28 cellular contexts compared by ENCODE assay signal in the genomic region with DNA sequence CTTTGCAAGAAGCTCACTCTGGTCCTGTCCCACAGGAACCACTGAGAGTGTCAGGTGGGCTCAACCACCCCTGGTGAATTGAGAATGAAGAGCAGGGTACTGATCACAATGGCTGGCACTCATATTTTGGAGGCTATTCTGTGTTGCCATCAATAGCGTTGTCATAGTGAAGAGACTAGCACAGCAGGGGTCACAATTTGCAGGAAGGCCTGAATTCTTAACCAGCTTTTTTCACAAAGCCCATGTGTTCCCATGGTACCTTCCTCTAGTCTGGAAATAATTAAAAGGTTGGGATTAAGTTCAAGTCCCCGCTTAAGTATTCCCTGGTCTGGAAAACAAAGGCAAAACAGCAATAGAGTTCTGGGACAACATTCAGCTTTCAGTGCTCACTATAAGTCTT.
A peak's percentile ranks its signal among the peaks of the same experiment; 100 is the strongest.
DNase-seq lines count a peak whose midpoint lies in the region; ATAC-seq, FAIRE-seq and TF ChIP-seq lines count a peak whose summit lies in the region.
"Had no signal": no experiment of that assay in that cellular context is flagged by ENCODE, and none has a peak within 500 bp of the region (broad histone marks: within the 10 kb centered on the region; RNA-seq: fewer than 3 reads in every experiment).

No MANE protein-coding gene starts in this region.

- no peak overlapping the region for H2BK20ac ChIP-seq in H9 (ENCODE audit: low read depth, low read length, poor library complexity, severe bottlenecking)

- FAIRE-seq in D721Med (lab: Jason Lieb, UNC) = no peak
- FAIRE-seq: colon, H54 had no signal

- no peak overlapping the region for H3K4me2 ChIP-seq in H9 (ENCODE audit: insufficient read depth, insufficient read length, low read length)

- H3K4me1 Mint-ChIP-seq in H9 (peaks cover 22 to 25% of the 10 kb centered on the region in 2 experiments), osteocyte (ENCODE audit: unreplicated experiment) (peaks cover 10% of the 10 kb centered on the region)
- H3K4me1 Mint-ChIP-seq: activated CD8-positive, alpha-beta memory T cell treated with anti-CD3 and anti-CD28 coated beads, Interleukin-2, amount 10 ng/mL, durations not matched to agents 7 days and 5 days had no signal

- no peak overlapping the region for H2BK5ac ChIP-seq in H9 (ENCODE audit: insufficient read length, low read length)

- no peak overlapping the region for H2AFZ ChIP-seq in H9 (ENCODE audit: low read length)

- H3K14ac ChIP-seq in H9 (ENCODE audit: insufficient read depth, low read length) = no peak overlapping the region; the same call in 1 of the 2 replicates

- no peak for ATAC-seq in left lobe of liver
- ATAC-seq: activated CD8-positive, alpha-beta memory T cell treated with anti-CD3 and anti-CD28 coated beads, Interleukin-2, amount 10 ng/mL, durations not matched to agents 7 days and 5 days; activated T-cell treated with anti-CD3 and anti-CD28 coated beads, Interleukin-2, amount 50 U/mL, for 72 hours; left cardiac atrium had no signal

- no peaks in the 10 kb centered on the region for H3K4me1 ChIP-seq in H9 (ENCODE audit: insufficient read depth, low read length)
- H3K4me1 ChIP-seq in NT2/D1 (ENCODE audit: insufficient read depth, insufficient read length) = no peaks in the 10 kb centered on the region
- H3K4me1 ChIP-seq: adrenal gland, breast epithelium, thyroid gland had no signal

- H2BK120ac ChIP-seq in H9 (ENCODE audit: low read depth, low read length, poor library complexity, severe bottlenecking) = no peak overlapping the region

- no CpG with 5 or more reads among the region's 2 CpGs for WGBS in H9 (ENCODE audit: extremely low coverage, insufficient read length, low lambda C conversion rate)

- H3K9me3 ChIP-seq in H9 (ENCODE audit: control insufficient read depth, low read depth, low read length) (no peaks in the 10 kb centered on the region), NT2/D1 (ENCODE audit: insufficient read depth, low read length) (no peaks in the 10 kb centered on the region)
- H3K9me3 ChIP-seq: adrenal gland, breast epithelium, thyroid gland had no signal

- H3K27ac Mint-ChIP-seq in H9 (peak overlapping the region in 2 of 3 experiments; percentile 71 to 73; a peak in 3 of 7 replicates), osteocyte (ENCODE audit: unreplicated experiment) (peak overlapping the region; percentile 58)
- H3K27ac Mint-ChIP-seq: activated CD8-positive, alpha-beta memory T cell treated with anti-CD3 and anti-CD28 coated beads, Interleukin-2, amount 10 ng/mL, durations not matched to agents 7 days and 5 days; activated naive CD4-positive, alpha-beta T cell treated with anti-CD3 and anti-CD28 coated beads for 36 hours; activated T-cell treated with anti-CD3 and anti-CD28 coated beads, Interleukin-2, amount 50 U/mL, for 72 hours; stimulated activated naive CD8-positive, alpha-beta T cell treated with anti-CD3 and anti-CD28 coated beads, Interleukin-15, Interleukin-2, amounts not matched to agents 100 ng/mL and 50 ng/mL, for 24 hours; T-helper 2 cell treated with Interferon-gamma antibody and Interleukin-4, amounts not matched to agents 5 μg/mL and 100 μg/mL, for 36 hours had no signal

- H3K27me3 Mint-ChIP-seq in H9 (ENCODE audit: low read depth) = no peaks in the 10 kb centered on the region
- H3K27me3 Mint-ChIP-seq in osteocyte (ENCODE audit: unreplicated experiment) = no peaks in the 10 kb centered on the region
- H3K27me3 Mint-ChIP-seq: activated CD8-positive, alpha-beta memory T cell treated with anti-CD3 and anti-CD28 coated beads, Interleukin-2, amount 10 ng/mL, durations not matched to agents 7 days and 5 days; stimulated activated naive CD8-positive, alpha-beta T cell treated with anti-CD3 and anti-CD28 coated beads, Interleukin-15, Interleukin-2, amounts not matched to agents 100 ng/mL and 50 ng/mL, for 24 hours had no signal

- H3K23ac ChIP-seq in H9 (ENCODE audit: insufficient read length, low read depth, low read length) = no peak overlapping the region

- H3K4ac ChIP-seq in H9 (ENCODE audit: low read depth, low read length) = no peak overlapping the region

- H3K9ac ChIP-seq in H9 (ENCODE audit: extremely low read depth, insufficient read length, low read length) (no peak overlapping the region), NT2/D1 (ENCODE audit: insufficient read length, low read depth) (no peak overlapping the region)

- no peaks in the 10 kb centered on the region for H3K79me1 ChIP-seq in H9 (ENCODE audit: insufficient read depth, low read depth, low read length, poor library complexity, severe bottlenecking)

- H4K8ac ChIP-seq in H9 (replicated peaks; ENCODE audit: insufficient read length, low read depth, low read length) = no peak overlapping the region

- H3K9me3 Mint-ChIP-seq in H9 (peaks cover 0 to 2% of the 10 kb centered on the region in 2 experiments; a peak in 1 of 5 replicates), osteocyte (ENCODE audit: unreplicated experiment) (no peaks in the 10 kb centered on the region)

- H3K18ac ChIP-seq in H9 (ENCODE audit: insufficient read length, low read depth, low read length) = peak overlapping the region; percentile 64

- TF ChIP-seq CTCF in H9 (conservative IDR thresholded peaks at IDR 0.05) (no peak), osteocyte (IDR thresholded peaks at IDR 0.05) (no peak), D721Med (IDR thresholded peaks at IDR 0.05; ENCODE audit: insufficient read depth, missing control alignments) (no peak)

- DNase-seq in H9 (peak; percentile 30), NT2/D1 (ENCODE audit: low read depth, low spot score) (peak; percentile 30), iPS DF 4.7 (ENCODE audit: extremely low read depth, low spot score) (peak; percentile 14), osteocyte (ENCODE audit: extremely low spot score, unreplicated experiment) (no peak), D721Med (ENCODE audit: insufficient read length, low spot score) (no peak), left lobe of liver (ENCODE audit: low spot score) (no peak), superior temporal gyrus (ENCODE audit: extremely low spot score) (no peak)
- no peak for DNase-seq in activated CD4-positive, alpha-beta T cell treated with anti-CD3 and anti-CD28 coated beads for 4 hours
- DNase-seq: activated CD4-positive, alpha-beta T cell treated with anti-CD3 and anti-CD28 coated beads, Interleukin-2, amount 50 U/mL, for 1 hour; activated CD8-positive, alpha-beta memory T cell treated with anti-CD3 and anti-CD28 coated beads, Interleukin-2, amount 10 ng/mL, durations not matched to agents 7 days and 5 days; activated naive CD4-positive, alpha-beta T cell treated with anti-CD3 and anti-CD28 coated beads for 36 hours; activated T-cell treated with anti-CD3 and anti-CD28 coated beads, Interleukin-2, amount 50 U/mL, for 72 hours; adrenal gland; effector CD4-positive, alpha-beta T cell; left cardiac atrium; mammary epithelial cell; NCI-H1105; NCI-H2081; NCI-H510A; Right ventricle myocardium superior; thyroid gland had no signal

- H2AK5ac ChIP-seq in H9 (ENCODE audit: insufficient read length, low read length) = no peak overlapping the region

- H4K5ac ChIP-seq in H9 (ENCODE audit: insufficient read length, low read depth, low read length) = no peak overlapping the region

- H3T11ph ChIP-seq in H9 (ENCODE audit: low read length) = no peak overlapping the region

- no peaks in the 10 kb centered on the region for H3K79me2 ChIP-seq in H9 (ENCODE audit: insufficient read depth, low read length)

- no peaks in the 10 kb centered on the region for H4K20me1 ChIP-seq in H9 (ENCODE audit: control insufficient read depth, insufficient read depth, insufficient read length)

- no peak overlapping the region for H4K91ac ChIP-seq in H9 (ENCODE audit: insufficient read length, low read depth, low read length)

- no peaks in the 10 kb centered on the region for H3K27me3 ChIP-seq in H9 (ENCODE audit: insufficient read depth, low read length)
- no peaks in the 10 kb centered on the region for H3K27me3 ChIP-seq in NT2/D1 (ENCODE audit: insufficient read depth, insufficient read length)
- H3K27me3 ChIP-seq: adrenal gland, breast epithelium, thyroid gland had no signal

- no peak overlapping the region for H3K4me3 ChIP-seq in NT2/D1 (ENCODE audit: insufficient read length, low read depth)
- H3K4me3 ChIP-seq: adrenal gland, breast epithelium, skin epidermis, thyroid gland had no signal

- H3K36me3 Mint-ChIP-seq in H9 (ENCODE audit: insufficient read depth in 1 of 3, low read depth in 3 of 3) = peaks cover 0 to 3% (median 2%) of the 10 kb centered on the region in 3 experiments; a peak in 2 of 7 replicates
- no peaks in the 10 kb centered on the region for H3K36me3 Mint-ChIP-seq in osteocyte (ENCODE audit: unreplicated experiment)
- H3K36me3 Mint-ChIP-seq: activated CD8-positive, alpha-beta memory T cell treated with anti-CD3 and anti-CD28 coated beads, Interleukin-2, amount 10 ng/mL, durations not matched to agents 7 days and 5 days had no signal

- H3K56ac ChIP-seq in H9 (ENCODE audit: insufficient read length, low read depth, low read length) = no peak overlapping the region

- no peak overlapping the region for H3K27ac ChIP-seq in H9 (ENCODE audit: insufficient read length, low read depth, low read length)
- H3K27ac ChIP-seq: adrenal gland, breast epithelium, epithelial cell of prostate, skin epidermis, thyroid gland had no signal

- no peaks in the 10 kb centered on the region for H3K23me2 ChIP-seq in H9 (ENCODE audit: insufficient read length, low read depth, low read length, poor library complexity, severe bottlenecking)

- no peak overlapping the region for H2BK15ac ChIP-seq in H9 (ENCODE audit: low read depth, low read length)

- H3K36me3 ChIP-seq in NT2/D1 (ENCODE audit: insufficient read depth, insufficient read length, low read length) = no peaks in the 10 kb centered on the region
- H3K36me3 ChIP-seq: adrenal gland, breast epithelium, thyroid gland had no signal

- H3K4me3 Mint-ChIP-seq in H9 (peak overlapping the region in 1 of 2 experiments; percentile 21; a peak in 1 of 5 replicates), osteocyte (ENCODE audit: unreplicated experiment) (no peak overlapping the region)
- H3K4me3 Mint-ChIP-seq: activated CD8-positive, alpha-beta memory T cell treated with anti-CD3 and anti-CD28 coated beads, Interleukin-2, amount 10 ng/mL, durations not matched to agents 7 days and 5 days; activated naive CD4-positive, alpha-beta T cell treated with anti-CD3 and anti-CD28 coated beads for 36 hours; activated T-cell treated with anti-CD3 and anti-CD28 coated beads, Interleukin-2, amount 50 U/mL, for 72 hours; stimulated activated naive CD8-positive, alpha-beta T cell treated with anti-CD3 and anti-CD28 coated beads, Interleukin-15, Interleukin-2, amounts not matched to agents 100 ng/mL and 50 ng/mL, for 24 hours; T-helper 2 cell treated with Interferon-gamma antibody and Interleukin-4, amounts not matched to agents 5 μg/mL and 100 μg/mL, for 36 hours had no signal

- H2BK12ac ChIP-seq in H9 (ENCODE audit: insufficient read length, low read depth, low read length) = no peak overlapping the region

Comparison
In these comparisons a context has a peak if more than half of its experiments do, and no peak if none do; other contexts are left out.
1. DNase-seq: peak in H9 (single experiment), NT2/D1 (single experiment) and iPS DF 4.7 (single experiment); none in osteocyte (single experiment), D721Med (single experiment), left lobe of liver (single experiment), activated CD4-positive, alpha-beta T cell treated with anti-CD3 and anti-CD28 coated beads for 4 hours (0 of 2) and superior temporal gyrus (single experiment).